In the genomic region with DNA sequence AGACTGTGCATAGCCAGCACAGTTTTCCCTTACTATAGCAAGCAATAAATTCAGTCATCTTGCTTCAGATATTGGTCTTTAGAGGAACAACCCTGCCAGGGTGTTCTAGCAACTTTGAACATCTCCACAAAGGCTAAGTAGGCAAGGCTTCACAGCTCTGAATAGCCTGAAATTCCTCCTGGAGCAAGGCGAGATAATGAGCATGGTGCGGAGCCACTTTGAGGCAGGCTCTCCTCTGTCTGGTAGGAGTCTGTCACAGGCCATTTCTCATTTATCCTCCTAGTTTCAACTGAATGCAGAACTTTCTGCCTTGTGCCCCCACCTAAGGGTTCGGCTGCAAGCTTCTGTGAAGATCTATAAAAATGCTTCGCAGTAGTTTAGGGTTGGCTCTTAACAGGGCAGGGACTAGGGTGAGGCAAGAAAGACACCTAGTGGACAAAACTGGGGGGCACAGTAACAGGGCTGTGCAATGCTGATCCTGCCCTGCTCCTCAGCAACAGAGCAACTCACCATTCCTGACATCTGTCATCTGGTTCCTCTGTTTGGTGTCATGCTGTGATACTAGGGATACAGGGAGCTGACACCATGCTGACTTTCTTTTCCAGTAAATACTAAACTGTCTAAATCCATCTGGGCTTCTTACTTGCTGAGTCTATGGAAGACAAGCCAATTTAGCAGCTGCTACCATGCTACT, we compare ENCODE assay signal across 8 cellular contexts. TPM values are rescaled to one million over a fixed set of nuclear protein-coding genes. Genes with fewer than 3 reads are reported as not detected.
DNase-seq lines count a peak whose midpoint lies in the region; ATAC-seq, FAIRE-seq and TF ChIP-seq lines count a peak whose summit lies in the region.

No MANE protein-coding gene starts in this region.

- no peak overlapping the region for H3K4me3 Mint-ChIP-seq in activated CD4-positive, alpha-beta memory T cell treated with anti-CD3 and anti-CD28 coated beads for 36 hours
- no peak overlapping the region for H3K4me3 Mint-ChIP-seq in activated CD4-positive, alpha-beta memory T cell treated with anti-CD3 and anti-CD28 coated beads, Interleukin-2, amount 10 ng/mL, durations not matched to agents 7 days and 5 days

- no peaks in the 10 kb centered on the region for H4K20me1 ChIP-seq in keratinocyte (ENCODE audit: control insufficient read depth, extremely low read depth, insufficient read depth, low read length)

- H3K27ac Mint-ChIP-seq in activated CD4-positive, alpha-beta memory T cell treated with anti-CD3 and anti-CD28 coated beads for 36 hours, result no peak overlapping the region
- no peak overlapping the region for H3K27ac Mint-ChIP-seq in activated CD4-positive, alpha-beta memory T cell treated with anti-CD3 and anti-CD28 coated beads, Interleukin-2, amount 10 ng/mL, durations not matched to agents 7 days and 5 days

- no peaks in the 10 kb centered on the region for H3K79me2 ChIP-seq in keratinocyte (ENCODE audit: control insufficient read depth, insufficient read depth, low read length)

- no peaks in the 10 kb centered on the region for H3K9me3 ChIP-seq in keratinocyte (ENCODE audit: control insufficient read depth, low read depth, low read length)

- H3K9me1 ChIP-seq in keratinocyte (ENCODE audit: control insufficient read depth, extremely low read depth, insufficient read depth, low read length), result no peaks in the 10 kb centered on the region

- POLR2A ChIA-PET in activated CD4-positive, alpha-beta memory T cell treated with anti-CD3 and anti-CD28 coated beads for 36 hours (lab: Charles Lee), result no interaction called here
- POLR2A ChIA-PET in activated CD4-positive, alpha-beta memory T cell treated with anti-CD3 and anti-CD28 coated beads, Interleukin-2, amount 10 ng/mL, durations not matched to agents 7 days and 5 days (lab: Charles Lee), result no interaction called here

- dilution Hi-C loops in keratinocyte (cut with MboI; ENCODE audit: extremely low pct_ligation_motif_present, low sequenced_read_pairs), result no loop called here

- no peaks in the 10 kb centered on the region for H3K36me3 ChIP-seq in keratinocyte (ENCODE audit: control insufficient read depth in 2 of 2, extremely low read depth in 1 of 2, insufficient read depth in 2 of 2, low read length in 2 of 2)

- CTCF ChIA-PET in activated CD4-positive, alpha-beta memory T cell treated with anti-CD3 and anti-CD28 coated beads for 36 hours (lab: Charles Lee), result interaction anchor here (0.5 kb wide), 1 partner anchor 56 kb away, joined by 3 read pairs; no protein-coding TSS in a partner anchor
- CTCF ChIA-PET in activated CD4-positive, alpha-beta memory T cell treated with anti-CD3 and anti-CD28 coated beads, Interleukin-2, amount 10 ng/mL, durations not matched to agents 7 days and 5 days (lab: Charles Lee), result interaction anchor here (1.5 kb wide), 1 partner anchor 55 kb away, joined by 3 read pairs; no protein-coding TSS in a partner anchor

- H3K4me3 ChIP-seq in keratinocyte (ENCODE audit: control insufficient read depth in 2 of 3, extremely low read depth in 1 of 3, insufficient read depth in 2 of 3, low read depth in 1 of 3, low read length in 3 of 3), result no peak overlapping the region

- TF ChIP-seq CTCF in VCaP (conservative IDR thresholded peaks at IDR 0.05) (peak; percentile 63), keratinocyte (optimal IDR thresholded peaks at IDR 0.05 in 1 of 3, IDR thresholded peaks at IDR 0.05 in 1 of 3, conservative IDR thresholded peaks at IDR 0.05 in 1 of 3; ENCODE audit: extremely low read depth in 1 of 3, insufficient read depth in 2 of 3, low read length in 3 of 3) (peak; percentile 68 to 77 (median 69))

- no peak overlapping the region for H3K9ac ChIP-seq in keratinocyte (ENCODE audit: control insufficient read depth, extremely low read depth, insufficient read depth, low read length)

- no peaks in the 10 kb centered on the region for H3K9me3 Mint-ChIP-seq in activated CD4-positive, alpha-beta memory T cell treated with anti-CD3 and anti-CD28 coated beads for 36 hours
- no peaks in the 10 kb centered on the region for H3K9me3 Mint-ChIP-seq in activated CD4-positive, alpha-beta memory T cell treated with anti-CD3 and anti-CD28 coated beads, Interleukin-2, amount 10 ng/mL, durations not matched to agents 7 days and 5 days

- peak; percentile 14 for DNase-seq in activated CD4-positive, alpha-beta memory T cell treated with anti-CD3 and anti-CD28 coated beads for 36 hours
- DNase-seq in activated CD4-positive, alpha-beta memory T cell treated with anti-CD3 and anti-CD28 coated beads, Interleukin-2, amount 10 ng/mL, durations not matched to agents 7 days and 5 days, result no peak
- DNase-seq in NCI-H1048 (lab: John Stamatoyannopoulos, UW), result peak; percentile 53
- DNase-seq in keratinocyte (ENCODE audit: low read depth, low spot score), result no peak
- DNase-seq in hypothalamus (lab: John Stamatoyannopoulos, UW), result no peak
- DNase-seq in middle frontal gyrus (ENCODE audit: extremely low spot score, low spot score), result no peak

- no peak for ATAC-seq in GM19455 (IDR thresholded peaks at IDR 0.05; ENCODE audit: unreplicated experiment)

- H3K27ac ChIP-seq in VCaP (no peak overlapping the region), keratinocyte (ENCODE audit: control insufficient read depth, insufficient read depth, low read length) (no peak overlapping the region)

- intact Hi-C loops in activated CD4-positive, alpha-beta memory T cell treated with anti-CD3 and anti-CD28 coated beads for 36 hours (cut with micrococcal nuclease), result no loop called here

- H3K4me1 Mint-ChIP-seq in activated CD4-positive, alpha-beta memory T cell treated with anti-CD3 and anti-CD28 coated beads for 36 hours (ENCODE audit: low read depth), result no peaks in the 10 kb centered on the region
- H3K4me1 Mint-ChIP-seq in activated CD4-positive, alpha-beta memory T cell treated with anti-CD3 and anti-CD28 coated beads, Interleukin-2, amount 10 ng/mL, durations not matched to agents 7 days and 5 days, result no peaks in the 10 kb centered on the region

- H3K36me3 Mint-ChIP-seq in activated CD4-positive, alpha-beta memory T cell treated with anti-CD3 and anti-CD28 coated beads for 36 hours, result no peaks in the 10 kb centered on the region
- no peaks in the 10 kb centered on the region for H3K36me3 Mint-ChIP-seq in activated CD4-positive, alpha-beta memory T cell treated with anti-CD3 and anti-CD28 coated beads, Interleukin-2, amount 10 ng/mL, durations not matched to agents 7 days and 5 days (ENCODE audit: low read depth)

- H3K4me2 ChIP-seq in keratinocyte (ENCODE audit: control insufficient read depth, extremely low read depth, insufficient read depth, low read depth, low read length), result no peak overlapping the region

- H2AFZ ChIP-seq in keratinocyte (ENCODE audit: control insufficient read depth, low read length), result no peak overlapping the region

- FAIRE-seq in keratinocyte (lab: Jason Lieb, UNC), result no peak

- peaks cover 33% of the 10 kb centered on the region for H3K27me3 Mint-ChIP-seq in activated CD4-positive, alpha-beta memory T cell treated with anti-CD3 and anti-CD28 coated beads for 36 hours
- peaks cover 16% of the 10 kb centered on the region for H3K27me3 Mint-ChIP-seq in activated CD4-positive, alpha-beta memory T cell treated with anti-CD3 and anti-CD28 coated beads, Interleukin-2, amount 10 ng/mL, durations not matched to agents 7 days and 5 days

- no peaks in the 10 kb centered on the region for H3K27me3 ChIP-seq in keratinocyte (ENCODE audit: control insufficient read depth, extremely low read depth, insufficient read depth, low read length)

- peaks cover 6% of the 10 kb centered on the region for H3K4me1 ChIP-seq in keratinocyte (ENCODE audit: control insufficient read depth, extremely low read depth, insufficient read depth, low read length)

RNA-seq across cellular contexts. Expression of a gene that starts 16.6 kb away (rescaled TPM):
- total RNA-seq in activated CD4-positive, alpha-beta memory T cell treated with anti-CD3 and anti-CD28 coated beads for 36 hours, result 1 to 10 TPM; 1.9 to 3.2 TPM
- total RNA-seq in activated CD4-positive, alpha-beta memory T cell treated with anti-CD3 and anti-CD28 coated beads, Interleukin-2, amount 10 ng/mL, durations not matched to agents 7 days and 5 days, result 1 to 10 TPM; 1.9 to 2.0 TPM
- polyA plus RNA-seq in keratinocyte, result 4.8 to 6.0 TPM (median 5.6 TPM) in 3 replicates
- 3.7 TPM for polyA plus RNA-seq in keratinocyte (2011; ENCODE audit: low read depth)
- 3.4 and 5.2 TPM in 2 replicates for polyA plus RNA-seq in keratinocyte (2011; cell fraction: cytosol; rRNA removed)
- 5.2 and 5.4 TPM in 2 replicates for polyA plus RNA-seq in keratinocyte (2011; cell fraction: nucleus; rRNA removed)
- polyA plus RNA-seq in keratinocyte (2012; ENCODE audit: low replicate concordance), result 1.8 and 4.8 TPM in 2 replicates
- polyA minus RNA-seq in keratinocyte, result 3.2 to 16.9 TPM (median 7.1 TPM) in 3 replicates
- polyA minus RNA-seq in keratinocyte (2011; cell fraction: cytosol; rRNA and poly(A)+ RNA removed), result 4.4 TPM
- 4.9 and 6.5 TPM in 2 replicates for polyA minus RNA-seq in keratinocyte (2011; cell fraction: nucleus; rRNA and poly(A)+ RNA removed)

Comparison
In these comparisons a context has a peak if more than half of its experiments do, and no peak if none do; other contexts are left out.
1. DNase-seq: peak in activated CD4-positive, alpha-beta memory T cell treated with anti-CD3 and anti-CD28 coated beads for 36 hours (single experiment) and NCI-H1048 (single experiment); none in activated CD4-positive, alpha-beta memory T cell treated with anti-CD3 and anti-CD28 coated beads, Interleukin-2, amount 10 ng/mL, durations not matched to agents 7 days and 5 days (single experiment), keratinocyte (single experiment), hypothalamus (0 of 51) and middle frontal gyrus (single experiment).